In the genomic region with DNA sequence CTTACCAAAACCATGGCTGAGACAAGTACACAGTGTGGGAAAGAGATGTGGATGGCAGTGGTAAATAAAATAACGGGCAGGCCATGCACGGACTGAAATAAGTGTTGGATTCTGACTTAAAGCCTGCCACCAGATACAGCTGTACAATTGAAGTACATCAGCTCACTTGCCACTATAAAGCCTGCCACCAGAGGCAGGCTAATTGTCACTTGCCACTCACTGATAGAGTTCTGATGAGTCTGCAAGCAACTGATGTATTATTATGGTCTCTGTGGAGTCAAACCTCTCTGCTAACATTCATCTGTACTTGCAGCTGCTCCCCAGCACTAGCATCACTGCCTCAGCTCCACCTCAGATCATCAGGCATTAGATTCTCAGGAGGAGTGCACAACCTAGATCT, we compare ENCODE assay signal across 13 cellular contexts.
DNase-seq lines count a peak whose midpoint lies in the region; ATAC-seq and TF ChIP-seq lines count a peak whose summit lies in the region.
"Had no signal": no experiment of that assay in that cellular context is flagged by ENCODE, and none has a peak within 500 bp of the region (broad histone marks: within the 10 kb centered on the region; RNA-seq: fewer than 3 reads in every experiment).

No MANE protein-coding gene starts in this region.

- H4K20me1 ChIP-seq in Karpas-422 (ENCODE audit: insufficient read depth, low read depth, low read length): no peaks in the 10 kb centered on the region

- peaks cover 6% of the 10 kb centered on the region for H3K4me1 Mint-ChIP-seq in activated naive CD8-positive, alpha-beta T cell (ENCODE audit: low read depth)
- H3K4me1 Mint-ChIP-seq in activated naive CD8-positive, alpha-beta T cell treated with anti-CD3 and anti-CD28 coated beads, Interleukin-2, amount 50 U/mL, for 24 hours: no peaks in the 10 kb centered on the region
- no peaks in the 10 kb centered on the region for H3K4me1 Mint-ChIP-seq in activated naive CD8-positive, alpha-beta T cell treated with anti-CD3 and anti-CD28 coated beads, Interleukin-2, amount 10 ng/mL, durations not matched to agents 7 days and 5 days
- peaks cover 7% of the 10 kb centered on the region for H3K4me1 Mint-ChIP-seq in osteocyte (ENCODE audit: unreplicated experiment)
- H3K4me1 Mint-ChIP-seq: mesothelial cell of epicardium had no signal

- POLR2A ChIA-PET in activated naive CD8-positive, alpha-beta T cell treated with anti-CD3 and anti-CD28 coated beads, Interleukin-2, amount 10 ng/mL, durations not matched to agents 7 days and 5 days (lab: Charles Lee): no interaction called here

- no peaks in the 10 kb centered on the region for H3K27me3 ChIP-seq in Karpas-422 (ENCODE audit: low read length)

- peak overlapping the region; percentile 76 for H3K27ac Mint-ChIP-seq in activated naive CD8-positive, alpha-beta T cell
- H3K27ac Mint-ChIP-seq in activated naive CD8-positive, alpha-beta T cell treated with anti-CD3 and anti-CD28 coated beads, Interleukin-2, amount 50 U/mL, for 24 hours: no peak overlapping the region
- H3K27ac Mint-ChIP-seq in activated naive CD8-positive, alpha-beta T cell treated with anti-CD3 and anti-CD28 coated beads, Interleukin-2, amount 10 ng/mL, durations not matched to agents 7 days and 5 days: peak overlapping the region; percentile 28
- H3K27ac Mint-ChIP-seq in osteocyte (ENCODE audit: unreplicated experiment): no peak overlapping the region
- H3K27ac Mint-ChIP-seq: mesothelial cell of epicardium had no signal

- peaks cover 11% of the 10 kb centered on the region for H3K36me3 Mint-ChIP-seq in activated naive CD8-positive, alpha-beta T cell
- H3K36me3 Mint-ChIP-seq in activated naive CD8-positive, alpha-beta T cell treated with anti-CD3 and anti-CD28 coated beads, Interleukin-2, amount 50 U/mL, for 24 hours (ENCODE audit: low read depth): peaks cover 41% of the 10 kb centered on the region
- H3K36me3 Mint-ChIP-seq in activated naive CD8-positive, alpha-beta T cell treated with anti-CD3 and anti-CD28 coated beads, Interleukin-2, amount 10 ng/mL, durations not matched to agents 7 days and 5 days: peaks cover 27% of the 10 kb centered on the region
- peaks cover 57% of the 10 kb centered on the region for H3K36me3 Mint-ChIP-seq in osteocyte (ENCODE audit: unreplicated experiment)

- H3K36me3 ChIP-seq in Karpas-422 (ENCODE audit: insufficient read depth, low read length): no peaks in the 10 kb centered on the region

- H3K9ac ChIP-seq in Karpas-422 (ENCODE audit: low read length): no peak overlapping the region

- H3K4me3 Mint-ChIP-seq in activated naive CD8-positive, alpha-beta T cell: no peak overlapping the region
- no peak overlapping the region for H3K4me3 Mint-ChIP-seq in activated naive CD8-positive, alpha-beta T cell treated with anti-CD3 and anti-CD28 coated beads, Interleukin-2, amount 50 U/mL, for 24 hours
- no peak overlapping the region for H3K4me3 Mint-ChIP-seq in activated naive CD8-positive, alpha-beta T cell treated with anti-CD3 and anti-CD28 coated beads, Interleukin-2, amount 10 ng/mL, durations not matched to agents 7 days and 5 days
- H3K4me3 Mint-ChIP-seq in osteocyte (ENCODE audit: unreplicated experiment): no peak overlapping the region
- H3K4me3 Mint-ChIP-seq: mesothelial cell of epicardium had no signal

- ATAC-seq in activated naive CD8-positive, alpha-beta T cell treated with anti-CD3 and anti-CD28 coated beads, Interleukin-2, amount 50 U/mL, for 24 hours: no peak
- ATAC-seq in activated naive CD8-positive, alpha-beta T cell treated with anti-CD3 and anti-CD28 coated beads, Interleukin-2, amount 10 ng/mL, durations not matched to agents 7 days and 5 days (ENCODE audit: low read depth): no peak
- no peak for ATAC-seq in HG03457 (IDR thresholded peaks at IDR 0.05; ENCODE audit: unreplicated experiment)
- ATAC-seq in HG03025 (IDR thresholded peaks at IDR 0.05; ENCODE audit: low FRiP score, unreplicated experiment): no peak

- TF ChIP-seq CTCF in osteocyte (IDR thresholded peaks at IDR 0.05): peak; percentile 10

- no peaks in the 10 kb centered on the region for H3K9me3 Mint-ChIP-seq in activated naive CD8-positive, alpha-beta T cell (ENCODE audit: low read depth)
- no peaks in the 10 kb centered on the region for H3K9me3 Mint-ChIP-seq in activated naive CD8-positive, alpha-beta T cell treated with anti-CD3 and anti-CD28 coated beads, Interleukin-2, amount 50 U/mL, for 24 hours
- no peaks in the 10 kb centered on the region for H3K9me3 Mint-ChIP-seq in activated naive CD8-positive, alpha-beta T cell treated with anti-CD3 and anti-CD28 coated beads, Interleukin-2, amount 10 ng/mL, durations not matched to agents 7 days and 5 days
- H3K9me3 Mint-ChIP-seq in osteocyte (ENCODE audit: unreplicated experiment): peaks cover 4% of the 10 kb centered on the region

- no peak overlapping the region for H3K4me2 ChIP-seq in Karpas-422 (ENCODE audit: low read depth, low read length, poor library complexity, severe bottlenecking)

- H3K27me3 Mint-ChIP-seq in activated naive CD8-positive, alpha-beta T cell: no peaks in the 10 kb centered on the region
- no peaks in the 10 kb centered on the region for H3K27me3 Mint-ChIP-seq in activated naive CD8-positive, alpha-beta T cell treated with anti-CD3 and anti-CD28 coated beads, Interleukin-2, amount 50 U/mL, for 24 hours
- no peaks in the 10 kb centered on the region for H3K27me3 Mint-ChIP-seq in activated naive CD8-positive, alpha-beta T cell treated with anti-CD3 and anti-CD28 coated beads, Interleukin-2, amount 10 ng/mL, durations not matched to agents 7 days and 5 days
- H3K27me3 Mint-ChIP-seq in osteocyte (ENCODE audit: unreplicated experiment): no peaks in the 10 kb centered on the region

- no peak for DNase-seq in activated naive CD8-positive, alpha-beta T cell treated with anti-CD3 and anti-CD28 coated beads, Interleukin-2, amount 50 U/mL, for 24 hours
- DNase-seq in Karpas-422: peak; percentile 51
- DNase-seq in activated naive CD8-positive, alpha-beta T cell treated with anti-CD3 and anti-CD28 coated beads, Interleukin-2, amount 10 ng/mL, durations not matched to agents 7 days and 5 days: no peak
- no peak for DNase-seq in osteocyte (ENCODE audit: extremely low spot score, unreplicated experiment)
- no peak for DNase-seq in kidney glomerular epithelial cell (lab: John Stamatoyannopoulos, UW)
- DNase-seq: dermis blood vessel endothelial cell; NCI-H2029 treated with DMSO at 0.1 percent for 48 hours; NCI-H774; stimulated activated CD4-positive, alpha-beta T cell treated with anti-CD3 and anti-CD28 coated beads, Interleukin-2, amount 100 ng/mL, for 24 hours had no signal

- no peaks in the 10 kb centered on the region for H3K79me2 ChIP-seq in Karpas-422 (ENCODE audit: low read length)

- no peaks in the 10 kb centered on the region for H3K9me2 ChIP-seq in Karpas-422 (replicated peaks; ENCODE audit: insufficient read depth, low read length)

- no peak overlapping the region for H3K27ac ChIP-seq in Karpas-422 (ENCODE audit: low read length)

- H3K4me1 ChIP-seq in Karpas-422 (ENCODE audit: low read length): peaks cover 24% of the 10 kb centered on the region

- H3K4me3 ChIP-seq in Karpas-422 (ENCODE audit: low read length): no peak overlapping the region

- H3K9me3 ChIP-seq in Karpas-422 (ENCODE audit: low read length): no peaks in the 10 kb centered on the region

- no peak overlapping the region for H2AFZ ChIP-seq in Karpas-422 (ENCODE audit: low read length)

Comparison
In these comparisons a context has a peak if more than half of its experiments do, and no peak if none do; other contexts are left out.
1. H3K27ac Mint-ChIP-seq: peak in activated naive CD8-positive, alpha-beta T cell (single experiment) and activated naive CD8-positive, alpha-beta T cell treated with anti-CD3 and anti-CD28 coated beads, Interleukin-2, amount 10 ng/mL, durations not matched to agents 7 days and 5 days (single experiment); none in activated naive CD8-positive, alpha-beta T cell treated with anti-CD3 and anti-CD28 coated beads, Interleukin-2, amount 50 U/mL, for 24 hours (single experiment) and osteocyte (single experiment).